8 cellular contexts compared by ENCODE assay signal in genomic region chrX:101348452-101349222, GRCh38. TPM values are rescaled to one million over a fixed set of nuclear protein-coding genes. Genes with fewer than 3 reads are reported as not detected.
DNase-seq lines count a peak whose midpoint lies in the region; ATAC-seq and TF ChIP-seq lines count a peak whose summit lies in the region.

TSS of gene TIMM8A (minus strand) at chrX:101348742. CDS start at chrX:101348664, 78 bp downstream.

- no peaks in the 10 kb centered on the region for H3K9me3 ChIP-seq in CD4-positive, alpha-beta T cell (ENCODE audit: control insufficient read depth, low read length)

- no peaks in the 10 kb centered on the region for H3K27me3 ChIP-seq in CD4-positive, alpha-beta T cell (ENCODE audit: control insufficient read depth, insufficient read depth, low read length)

- H3K36me3 Mint-ChIP-seq in CD4-positive, alpha-beta T cell (ENCODE audit: low read depth): peaks cover 18% of the 10 kb centered on the region
- H3K36me3 Mint-ChIP-seq in memory B cell: peaks cover 5% of the 10 kb centered on the region

- H3K27me3 Mint-ChIP-seq in CD4-positive, alpha-beta T cell: no peaks in the 10 kb centered on the region
- no peaks in the 10 kb centered on the region for H3K27me3 Mint-ChIP-seq in memory B cell

- POLR2A ChIA-PET in CD4-positive, alpha-beta T cell (lab: Charles Lee): interaction anchor here (0.5 to 2.6 kb wide), 6 partner anchors 16 to 583 kb away, joined by 3 to 18 read pairs (median 3); partner anchors contain the start of genes CENPI, RPL36A and ZMAT1

- peak within 1 kb of the TSS; percentile 67 for H3K27ac ChIP-seq in CD4-positive, alpha-beta T cell (ENCODE audit: low read depth, low read length)

- peak within 1 kb of the TSS; percentile 92 for H3K4me3 Mint-ChIP-seq in CD4-positive, alpha-beta T cell
- peak within 1 kb of the TSS; percentile 89 for H3K4me3 Mint-ChIP-seq in memory B cell

- CTCF ChIA-PET in CD4-positive, alpha-beta T cell (lab: Charles Lee): interaction anchor here (5.0 kb wide), 1 partner anchor 42 kb away, joined by 26 read pairs; the partner anchor contains the start of gene RPL36A

- intact Hi-C loops in CD4-positive, alpha-beta T cell (cut with DNase I, micrococcal nuclease): loop anchor here (2.0 to 5.0 kb wide), 3 partner anchors 42 to 69 kb away; partner anchors contain the start of genes GLA (in 1 of the 2), HNRNPH2 (in 1 of the 2) and RPL36A (in 1 of the 2)

- peak within 1 kb of the TSS; percentile 88 for H3K27ac Mint-ChIP-seq in CD4-positive, alpha-beta T cell
- peak within 1 kb of the TSS; percentile 78 for H3K27ac Mint-ChIP-seq in memory B cell

- peaks cover 19% of the 10 kb centered on the region for H3K4me1 Mint-ChIP-seq in CD4-positive, alpha-beta T cell (ENCODE audit: low read depth)
- no peaks in the 10 kb centered on the region for H3K4me1 Mint-ChIP-seq in memory B cell

- no peak for TF ChIP-seq CTCF in CD4-positive, alpha-beta T cell (IDR thresholded peaks at IDR 0.05)

- H3K9me3 Mint-ChIP-seq in CD4-positive, alpha-beta T cell: no peaks in the 10 kb centered on the region
- H3K9me3 Mint-ChIP-seq in memory B cell: no peaks in the 10 kb centered on the region

- DNase-seq in CD4-positive, alpha-beta T cell: peak; percentile 48 to 72 (median 66)
- DNase-seq in NCI-H82 (lab: John Stamatoyannopoulos, UW) (peak; percentile 87), memory B cell (ENCODE audit: low spot score in 2 of 2) (peak; percentile 47 to 53)
- DNase-seq in activated CD8-positive, alpha-beta memory T cell treated with anti-CD3 and anti-CD28 coated beads for 1 hour (ENCODE audit: extremely low read depth in 1 of 2, low read depth in 1 of 2): peak; percentile 29 to 62
- peak; percentile 68 for DNase-seq in effector CD4-positive, alpha-beta T cell
- peak; percentile 55 for DNase-seq in stimulated activated CD8-positive, alpha-beta memory T cell treated with anti-CD3 and anti-CD28 coated beads, Interleukin-12 subunit alpha, Interleukin-12 subunit beta, amount 100 ng/mL, for 24 hours (ENCODE audit: extremely low read depth)

- peak; percentile 99 for ATAC-seq in CD4-positive, alpha-beta T cell (ENCODE audit: poor library complexity)
- ATAC-seq in GM19452 (IDR thresholded peaks at IDR 0.05; ENCODE audit: unreplicated experiment) (peak; percentile 99), HG03571 (IDR thresholded peaks at IDR 0.05; ENCODE audit: unreplicated experiment) (peak; percentile 95), memory B cell (ENCODE audit: low read depth) (peak; percentile 100)

RNA-seq across cellular contexts. Expression of gene TIMM8A, which starts in this region (rescaled TPM):
- total RNA-seq in CD4-positive, alpha-beta T cell: 1 to 10 TPM; 5.0 to 6.4 TPM

Comparison
In these comparisons a context has a peak if more than half of its experiments do, and no peak if none do; other contexts are left out.
1. Peak in every context shown above with its lines: DNase-seq, ATAC-seq and H3K27ac ChIP-seq.